Comparison of ENCODE assay signal across 19 cellular contexts in genomic region chr7:96004598-96004997, GRCh38.
DNase-seq lines count a peak whose midpoint lies in the region; ATAC-seq, FAIRE-seq and TF ChIP-seq lines count a peak whose summit lies in the region.
"Had no signal": no experiment of that assay in that cellular context is flagged by ENCODE, and none has a peak within 500 bp of the region (broad histone marks: within the 10 kb centered on the region; RNA-seq: fewer than 3 reads in every experiment).

No MANE protein-coding gene starts in this region.

- no peak for FAIRE-seq in small intestine (lab: Jason Lieb, UNC)
- FAIRE-seq: K562 had no signal

- peak; percentile 89 for ATAC-seq in SK-N-SH treated with all-trans-retinoic acid at 6 μM for 48 hours
- ATAC-seq: foreskin keratinocyte; K562; stimulated activated naive CD8-positive, alpha-beta T cell treated with anti-CD3 and anti-CD28 coated beads, Interleukin-15, Interleukin-2, amounts not matched to agents 100 U/mL and 50 U/mL, for 24 hours had no signal

- no peaks in the 10 kb centered on the region for H3K27me3 ChIP-seq in small intestine (ENCODE audit: control insufficient read depth in 2 of 2, insufficient read depth in 2 of 2, low read length in 2 of 2)
- H3K27me3 ChIP-seq: ovary, uterus had no signal

- peak; percentile 29 for TF ChIP-seq CTCF in fibroblast of the aortic adventitia (IDR thresholded peaks at IDR 0.05; ENCODE audit: insufficient read depth, low read length)

- H3K4me3 ChIP-seq in fibroblast of the aortic adventitia (ENCODE audit: low read depth, low read length), result no peak overlapping the region
- no peak overlapping the region for H3K4me3 ChIP-seq in small intestine (ENCODE audit: low read depth in 1 of 2, low read length in 2 of 2)
- H3K4me3 ChIP-seq: K562, left ventricle myocardium inferior, ovary, skin epidermis, uterus had no signal

- H3K36me3 ChIP-seq in small intestine (ENCODE audit: control insufficient read depth in 2 of 2, insufficient read depth in 2 of 2, low read length in 2 of 2), result no peaks in the 10 kb centered on the region
- H3K36me3 ChIP-seq: left ventricle myocardium inferior, ovary, uterus had no signal

- H3K27ac ChIP-seq in small intestine (ENCODE audit: low read depth in 1 of 2, low read length in 1 of 2), result no peak overlapping the region
- H3K27ac ChIP-seq: foreskin keratinocyte, skin epidermis, uterus had no signal

- DNase-seq in AG08396 (ENCODE audit: low spot score) (peak; percentile 35), GM04504 (ENCODE audit: low read depth) (peak; percentile 83), fibroblast of the aortic adventitia (ENCODE audit: low read depth) (peak; percentile 47), small intestine (no peak)
- no peak for DNase-seq in NK-92 treated with Interleukin-12 subunit alpha and Interleukin-12 subunit beta, amount 100 ng/mL, for 24 hours (lab: John Stamatoyannopoulos, UW)
- DNase-seq in activated CD8-positive, alpha-beta memory T cell treated with anti-CD3 and anti-CD28 coated beads, Interleukin-2, amount 50 U/mL, for 48 hours, result no peak
- no peak for DNase-seq in activated T-cell treated with anti-CD3 and anti-CD28 coated beads, Interleukin-2, amount 50 U/mL, for 48 hours
- DNase-seq: ACHN; effector CD4-positive, alpha-beta T cell; foreskin keratinocyte; left ventricle myocardium inferior; NCI-H1417 treated with DMSO at 0.1 percent for 48 hours; NCI-H510A; ovary; stimulated activated naive CD8-positive, alpha-beta T cell treated with anti-CD3 and anti-CD28 coated beads, Interleukin-15, Interleukin-2, amounts not matched to agents 100 U/mL and 50 U/mL, for 24 hours; uterus had no signal

- H3K4me1 ChIP-seq in small intestine (ENCODE audit: control insufficient read depth in 2 of 2, insufficient read depth in 1 of 2, low read depth in 1 of 2, low read length in 1 of 2), result peaks cover 2 to 3% of the 10 kb centered on the region in 2 donors
- H3K4me1 ChIP-seq: foreskin keratinocyte, left ventricle myocardium inferior, uterus had no signal

- no peaks in the 10 kb centered on the region for H3K9me3 ChIP-seq in small intestine (ENCODE audit: control insufficient read depth, low read depth)
- H3K9me3 ChIP-seq: left ventricle myocardium inferior, ovary, uterus had no signal

TF ChIP-seq in SK-N-SH treated with all-trans-retinoic acid at 6 μM for 48 hours, 23 proteins besides CTCF, POLR2A, EP300 and RAD21:
- TF ChIP-seq PPARA (CRISPR knock-in tag; IDR thresholded peaks at IDR 0.05; ENCODE audit: borderline replicate concordance) (no peak), ZNF8 (CRISPR knock-in tag; IDR thresholded peaks at IDR 0.05) (0 out of 2 replicates have a peak, but pooled peaks have one; percentile 11), CSRNP3 (CRISPR knock-in tag; IDR thresholded peaks at IDR 0.05) (0 out of 2 replicates have a peak, but pooled peaks have one; percentile 50), ZNF70 (CRISPR knock-in tag; IDR thresholded peaks at IDR 0.05) (no peak), TSHZ2 (CRISPR knock-in tag; IDR thresholded peaks at IDR 0.05) (peak; percentile 56; the same call in 1 of the 2 replicates), TCF4 (CRISPR knock-in tag; IDR thresholded peaks at IDR 0.05; ENCODE audit: borderline replicate concordance) (peak; percentile 96)

Comparison
In these comparisons a context has a peak if more than half of its experiments do, and no peak if none do; other contexts are left out.
1. DNase-seq: peak in AG08396 (single experiment), GM04504 (single experiment) and fibroblast of the aortic adventitia (single experiment); none in NK-92 treated with Interleukin-12 subunit alpha and Interleukin-12 subunit beta, amount 100 ng/mL, for 24 hours (single experiment), activated CD8-positive, alpha-beta memory T cell treated with anti-CD3 and anti-CD28 coated beads, Interleukin-2, amount 50 U/mL, for 48 hours (single experiment), activated T-cell treated with anti-CD3 and anti-CD28 coated beads, Interleukin-2, amount 50 U/mL, for 48 hours (0 of 2) and small intestine (single experiment).